Comparison of ENCODE assay signal across 1 cellular context in the genomic region with DNA sequence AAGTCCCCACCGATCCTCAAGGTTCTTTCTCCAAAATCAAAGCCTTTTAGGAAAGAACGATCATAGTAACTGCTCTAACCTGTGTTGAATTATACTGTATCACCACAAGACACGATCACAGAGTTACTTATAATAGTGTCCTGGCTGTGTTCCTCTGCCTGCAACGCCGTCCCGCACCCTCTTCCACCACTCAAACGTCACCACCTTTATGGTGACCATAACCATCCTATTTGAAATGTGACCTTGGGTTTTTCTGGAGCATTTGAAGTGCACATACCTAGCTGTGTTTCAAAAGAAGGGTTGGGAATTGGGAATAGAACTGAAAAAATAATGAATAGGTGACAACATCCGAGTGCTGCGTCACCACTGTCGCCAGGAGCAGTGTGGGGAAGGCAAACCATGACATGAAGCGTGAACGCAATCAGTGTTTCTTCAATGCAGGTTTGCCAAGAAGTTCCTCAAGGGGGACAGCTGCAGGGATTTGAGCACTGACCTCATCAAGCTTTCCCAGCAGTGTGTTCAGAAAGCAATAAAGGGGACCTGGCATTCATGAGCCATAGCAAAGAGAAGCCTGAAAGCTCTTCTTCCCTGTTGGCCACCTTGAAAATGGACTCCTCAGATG.
TF ChIP-seq lines count a peak whose summit lies in the region.

No MANE protein-coding gene starts in this region.

TF ChIP-seq in IMR-90, 13 proteins besides CTCF, POLR2A, EP300 and RAD21 (continued from another document):
- TF ChIP-seq, protein P1, sequence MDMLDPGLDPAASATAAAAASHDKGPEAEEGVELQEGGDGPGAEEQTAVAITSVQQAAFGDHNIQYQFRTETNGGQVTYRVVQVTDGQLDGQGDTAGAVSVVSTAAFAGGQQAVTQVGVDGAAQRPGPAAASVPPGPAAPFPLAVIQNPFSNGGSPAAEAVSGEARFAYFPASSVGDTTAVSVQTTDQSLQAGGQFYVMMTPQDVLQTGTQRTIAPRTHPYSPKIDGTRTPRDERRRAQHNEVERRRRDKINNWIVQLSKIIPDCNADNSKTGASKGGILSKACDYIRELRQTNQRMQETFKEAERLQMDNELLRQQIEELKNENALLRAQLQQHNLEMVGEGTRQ (IDR thresholded peaks at IDR 0.05; ENCODE audit: low read depth, low read length): no peak
- TF ChIP-seq MAZ (IDR thresholded peaks at IDR 0.05; ENCODE audit: borderline replicate concordance, low read depth, low read length): no peak
- no peak for TF ChIP-seq NFE2L2 (IDR thresholded peaks at IDR 0.05; ENCODE audit: low read depth, low read length)
- TF ChIP-seq SMC3 (IDR thresholded peaks at IDR 0.05; ENCODE audit: low read depth, low read length): no peak
- no peak for TF ChIP-seq RCOR1 (IDR thresholded peaks at IDR 0.05; ENCODE audit: insufficient replicate concordance, low read length)
